1 cellular context compared by ENCODE assay signal in genomic region chr12:47707905-47708543, GRCh38.
TF ChIP-seq lines count a peak whose summit lies in the region.

No MANE protein-coding gene starts in this region.

TF ChIP-seq in GM23338, 12 proteins besides CTCF, POLR2A, EP300 and RAD21:
- TF ChIP-seq ZNF462 (CRISPR knock-in tag; IDR thresholded peaks at IDR 0.05) (no peak), CREB1 (CRISPR knock-in tag; IDR thresholded peaks at IDR 0.05; ENCODE audit: low read depth) (no peak), ZNF331 (CRISPR knock-in tag; IDR thresholded peaks at IDR 0.05; ENCODE audit: low read depth) (no peak), JUNB (IDR thresholded peaks at IDR 0.05; ENCODE audit: unreplicated experiment) (no peak), ETS1 (IDR thresholded peaks at IDR 0.05) (no peak), EZH2 (IDR thresholded peaks at IDR 0.05; ENCODE audit: low read depth, unreplicated experiment) (no peak), NANOG (IDR thresholded peaks at IDR 0.05; ENCODE audit: borderline replicate concordance) (no peak), ZNF114 (CRISPR knock-in tag; IDR thresholded peaks at IDR 0.05) (no peak), EZH2phosphoT487 (IDR thresholded peaks at IDR 0.05; ENCODE audit: unreplicated experiment) (no peak), POLR2AphosphoS5 (IDR thresholded peaks at IDR 0.05; ENCODE audit: low read depth) (no peak), STAT1 (IDR thresholded peaks at IDR 0.05; ENCODE audit: unreplicated experiment) (no peak)
TF ChIP-seq in GM23338: peak in this region for 0.
